ENCODE assay signal across 18 cellular contexts in genomic region chr9:110777201-110777842, GRCh38.
DNase-seq lines count a peak whose midpoint lies in the region; FAIRE-seq and TF ChIP-seq lines count a peak whose summit lies in the region.
"Had no signal": no experiment of that assay in that cellular context is flagged by ENCODE, and none has a peak within 500 bp of the region (broad histone marks: within the 10 kb centered on the region; RNA-seq: fewer than 3 reads in every experiment).

No MANE protein-coding gene starts in this region.

- TF ChIP-seq CTCF in HFFc6 (IDR thresholded peaks at IDR 0.05) (no peak), smooth muscle cell (IDR thresholded peaks at IDR 0.05; ENCODE audit: borderline replicate concordance, insufficient read depth, poor library complexity, severe bottlenecking) (no peak)

- peak overlapping the region; percentile 56; the same call in 1 of the 2 replicates for H3K27ac Mint-ChIP-seq in HFFc6
- H3K27ac Mint-ChIP-seq: activated CD4-positive, alpha-beta memory T cell treated with anti-CD3 and anti-CD28 coated beads, Interleukin-2, amount 10 ng/mL, durations not matched to agents 7 days and 5 days; CD14-positive monocyte; stimulated activated naive CD8-positive, alpha-beta T cell treated with anti-CD3 and anti-CD28 coated beads, Interleukin-15, Interleukin-2, amounts not matched to agents 100 ng/mL and 50 ng/mL, for 24 hours had no signal

- H3K9ac ChIP-seq in smooth muscle cell (ENCODE audit: low read depth), result no peak overlapping the region

- H3K4me2 ChIP-seq in smooth muscle cell, result peak overlapping the region; percentile 12

- no peaks in the 10 kb centered on the region for H3K27me3 ChIP-seq in smooth muscle cell (ENCODE audit: low read depth)

- H3K36me3 ChIP-seq in smooth muscle cell (ENCODE audit: low read depth), result no peaks in the 10 kb centered on the region
- H3K36me3 ChIP-seq: prostate gland had no signal

- no peaks in the 10 kb centered on the region for H3K79me2 ChIP-seq in smooth muscle cell (ENCODE audit: low read depth)

- H3K9me3 Mint-ChIP-seq in HFFc6, result no peaks in the 10 kb centered on the region
- H3K9me3 Mint-ChIP-seq: activated CD4-positive, alpha-beta memory T cell treated with anti-CD3 and anti-CD28 coated beads, Interleukin-2, amount 10 ng/mL, durations not matched to agents 7 days and 5 days; CD14-positive monocyte; stimulated activated naive CD8-positive, alpha-beta T cell treated with anti-CD3 and anti-CD28 coated beads, Interleukin-15, Interleukin-2, amounts not matched to agents 100 ng/mL and 50 ng/mL, for 24 hours had no signal

- H3K4me3 Mint-ChIP-seq in HFFc6, result peak overlapping the region; percentile 10; the same call in 1 of the 2 replicates
- H3K4me3 Mint-ChIP-seq: activated CD4-positive, alpha-beta memory T cell treated with anti-CD3 and anti-CD28 coated beads, Interleukin-2, amount 10 ng/mL, durations not matched to agents 7 days and 5 days; CD14-positive monocyte; stimulated activated naive CD8-positive, alpha-beta T cell treated with anti-CD3 and anti-CD28 coated beads, Interleukin-15, Interleukin-2, amounts not matched to agents 100 ng/mL and 50 ng/mL, for 24 hours had no signal

- 73% methylated on average over 4 of the region's 4 CpGs for WGBS in smooth muscle cell (ENCODE audit: low lambda C conversion rate)

- DNase-seq in HFFc6 (no peak), amniotic epithelial cell (ENCODE audit: low read depth) (peak; percentile 51), iris pigment epithelial cell (ENCODE audit: low read depth) (peak; percentile 69), smooth muscle cell (lab: John Stamatoyannopoulos, UW; ENCODE audit: unreplicated experiment) (no peak), HTR-8/SVneo (ENCODE audit: insufficient read length, low spot score) (no peak), erythroblast (lab: John Stamatoyannopoulos, UW) (no peak), NCI-H146 treated with DMSO at 0.1 percent for 48 hours (lab: John Stamatoyannopoulos, UW; ENCODE audit: unreplicated experiment) (no peak)
- DNase-seq in activated effector memory CD4-positive, alpha-beta T cell treated with anti-CD3 and anti-CD28 coated beads, Interleukin-2, amount 50 U/mL, for 16 hours, result no peak
- DNase-seq: activated CD4-positive, alpha-beta memory T cell treated with anti-CD3 and anti-CD28 coated beads, Interleukin-2, amount 10 ng/mL, durations not matched to agents 7 days and 5 days; activated gamma-delta T cell treated with Interleukin-2 at 50 U/mL for 16 hours; GF-D8; mesendoderm; NCI-H1105; NCI-H510A; T-helper 9 cell had no signal

- H3K27ac ChIP-seq in smooth muscle cell (ENCODE audit: low read depth), result no peak overlapping the region

- no peaks in the 10 kb centered on the region for H3K9me3 ChIP-seq in smooth muscle cell (replicated peaks; ENCODE audit: low read depth)
- H3K9me3 ChIP-seq: prostate gland had no signal

- no peak overlapping the region for H3K4me3 ChIP-seq in smooth muscle cell
- H3K4me3 ChIP-seq: prostate gland had no signal

- no peaks in the 10 kb centered on the region for H4K20me1 ChIP-seq in smooth muscle cell (ENCODE audit: low read depth)

- H3K4me1 ChIP-seq in smooth muscle cell (ENCODE audit: low read depth), result peaks cover 17% of the 10 kb centered on the region
- H3K4me1 ChIP-seq: prostate gland had no signal

- no peaks in the 10 kb centered on the region; the same call in none of the 2 replicates for H3K27me3 Mint-ChIP-seq in HFFc6 (ENCODE audit: insufficient read depth)
- H3K27me3 Mint-ChIP-seq: activated CD4-positive, alpha-beta memory T cell treated with anti-CD3 and anti-CD28 coated beads, Interleukin-2, amount 10 ng/mL, durations not matched to agents 7 days and 5 days; stimulated activated naive CD8-positive, alpha-beta T cell treated with anti-CD3 and anti-CD28 coated beads, Interleukin-15, Interleukin-2, amounts not matched to agents 100 ng/mL and 50 ng/mL, for 24 hours had no signal

- no peaks in the 10 kb centered on the region for H3K36me3 Mint-ChIP-seq in HFFc6 (ENCODE audit: low read depth)
- H3K36me3 Mint-ChIP-seq: CD14-positive monocyte had no signal

- H3F3A ChIP-seq in smooth muscle cell (ENCODE audit: low read depth), result no peaks in the 10 kb centered on the region

- H2AFZ ChIP-seq in smooth muscle cell (ENCODE audit: low read depth), result no peak overlapping the region

- no peak for TF ChIP-seq POLR2A in erythroblast (IDR thresholded peaks at IDR 0.05; ENCODE audit: low read length)

- H3K4me1 Mint-ChIP-seq in HFFc6 (ENCODE audit: low read depth), result peaks cover 34% of the 10 kb centered on the region
- H3K4me1 Mint-ChIP-seq: activated CD4-positive, alpha-beta memory T cell treated with anti-CD3 and anti-CD28 coated beads, Interleukin-2, amount 10 ng/mL, durations not matched to agents 7 days and 5 days; CD14-positive monocyte had no signal

- no peak for FAIRE-seq in HTR-8/SVneo (lab: Jason Lieb, UNC)

Comparison
In these comparisons a context has a peak if more than half of its experiments do, and no peak if none do; other contexts are left out.
1. DNase-seq: peak in amniotic epithelial cell (single experiment) and iris pigment epithelial cell (single experiment); none in HFFc6 (single experiment), smooth muscle cell (single experiment), HTR-8/SVneo (single experiment), erythroblast (0 of 2), NCI-H146 treated with DMSO at 0.1 percent for 48 hours (single experiment) and activated effector memory CD4-positive, alpha-beta T cell treated with anti-CD3 and anti-CD28 coated beads, Interleukin-2, amount 50 U/mL, for 16 hours (single experiment).